10 cellular contexts compared by ENCODE assay signal in the genomic region with DNA sequence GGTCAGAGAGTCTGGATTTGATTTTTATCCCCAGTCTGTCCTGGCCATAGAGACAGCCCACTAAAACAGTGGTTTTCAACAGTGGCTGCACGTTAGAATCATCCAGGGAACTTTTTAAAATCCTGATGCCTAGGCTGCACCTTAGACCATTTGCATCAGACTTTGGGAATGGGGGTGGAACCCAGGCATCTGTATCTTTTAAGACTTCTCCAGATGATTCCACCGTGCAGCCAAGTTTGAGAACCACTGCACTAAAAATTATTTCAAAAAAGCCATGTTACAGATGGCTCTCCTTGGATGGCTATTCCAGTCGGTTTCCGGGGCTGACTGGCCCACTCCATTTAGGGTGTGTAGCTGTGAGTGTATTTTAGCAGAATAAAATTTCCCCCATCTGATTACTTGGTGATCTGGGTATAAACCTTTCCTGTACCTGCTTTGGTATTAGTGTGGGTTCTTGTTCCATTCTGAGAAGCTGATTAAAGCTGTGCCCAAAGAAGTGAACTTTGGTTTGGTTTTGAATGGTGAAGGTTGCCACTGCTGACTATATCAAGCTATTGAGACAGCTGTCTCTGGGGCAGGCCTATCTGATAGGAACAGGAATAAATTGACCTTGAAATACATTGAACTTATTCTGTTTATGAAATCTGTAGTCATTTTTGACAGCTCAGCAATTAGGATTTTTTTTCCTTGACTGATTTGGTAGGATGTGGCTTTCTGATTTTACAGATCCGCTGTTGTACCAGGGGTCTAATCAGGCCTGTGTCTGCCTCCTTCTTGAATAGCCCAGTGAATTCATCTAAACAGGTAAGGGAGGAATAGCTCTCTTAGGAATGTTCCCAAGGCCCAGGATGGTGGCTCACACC. TPM values are rescaled to one million over a fixed set of nuclear protein-coding genes. Genes with fewer than 3 reads are reported as not detected.
DNase-seq lines count a peak whose midpoint lies in the region; ATAC-seq and TF ChIP-seq lines count a peak whose summit lies in the region.
"Had no signal": no experiment of that assay in that cellular context is flagged by ENCODE, and none has a peak within 500 bp of the region (broad histone marks: within the 10 kb centered on the region; RNA-seq: fewer than 3 reads in every experiment).

No MANE protein-coding gene starts in this region.

- TF ChIP-seq POLR2A in right lobe of liver (IDR thresholded peaks at IDR 0.05) (no peak), tibial nerve (IDR thresholded peaks at IDR 0.05) (no peak)

- H3K4me3 ChIP-seq in ascending aorta (peak overlapping the region; percentile 73 to 96), right lobe of liver (peak overlapping the region in 2 of 3 donors; percentile 80 to 83), tibial nerve (peak overlapping the region; percentile 58 to 82 (median 79))

- H3K4me3 Mint-ChIP-seq in activated T-cell treated with anti-CD3 and anti-CD28 coated beads, Interleukin-2, amount 50 U/mL, for 4 hours, result peak overlapping the region; percentile 99

- no peak for TF ChIP-seq CTCF in ascending aorta (IDR thresholded peaks at IDR 0.05)
- TF ChIP-seq CTCF in right lobe of liver (IDR thresholded peaks at IDR 0.05), result no peak
- no peak for TF ChIP-seq CTCF in tibial nerve (IDR thresholded peaks at IDR 0.05)

- H3K36me3 Mint-ChIP-seq in activated T-cell treated with anti-CD3 and anti-CD28 coated beads, Interleukin-2, amount 50 U/mL, for 4 hours (ENCODE audit: insufficient read depth), result peaks cover 21% of the 10 kb centered on the region

- DNase-seq in activated T-cell treated with anti-CD3 and anti-CD28 coated beads, Interleukin-2, amount 50 U/mL, for 4 hours, result no peak
- DNase-seq in activated T-cell treated with anti-CD3 and anti-CD28 coated beads for 4 hours (no peak), ascending aorta (ENCODE audit: low spot score in 2 of 2) (no peak), right lobe of liver (no peak), tibial nerve (ENCODE audit: low spot score in 2 of 2) (no peak), HuH-7 (ENCODE audit: low spot score) (no peak), RPMI8226 (no peak), dedifferentiated amniotic fluid mesenchymal stem cell (ENCODE audit: extremely low spot score) (no peak)
- DNase-seq: COR-L47, kidney glomerular epithelial cell had no signal

- ATAC-seq in activated T-cell treated with anti-CD3 and anti-CD28 coated beads, Interleukin-2, amount 50 U/mL, for 4 hours, result no peak
- no peak for ATAC-seq in right lobe of liver

- no peaks in the 10 kb centered on the region for H3K9me3 Mint-ChIP-seq in activated T-cell treated with anti-CD3 and anti-CD28 coated beads, Interleukin-2, amount 50 U/mL, for 4 hours

- H3K27me3 ChIP-seq in ascending aorta (no peaks in the 10 kb centered on the region), right lobe of liver (no peaks in the 10 kb centered on the region), tibial nerve (no peaks in the 10 kb centered on the region)

- H3K4me1 Mint-ChIP-seq in activated T-cell treated with anti-CD3 and anti-CD28 coated beads, Interleukin-2, amount 50 U/mL, for 4 hours (ENCODE audit: low read depth), result peaks cover 24% of the 10 kb centered on the region

- 59% methylated on average over 3 of the region's 5 CpGs for WGBS in right lobe of liver (ENCODE audit: insufficient coverage, low coverage, low lambda C conversion rate, missing lambda C conversion rate)
- WGBS in tibial nerve, 2 donors, result 63 to 66% methylated on average over 5 of the region's 5 CpGs

- H3K9me3 ChIP-seq in ascending aorta, result no peaks in the 10 kb centered on the region
- no peaks in the 10 kb centered on the region for H3K9me3 ChIP-seq in right lobe of liver
- H3K9me3 ChIP-seq in tibial nerve, result no peaks in the 10 kb centered on the region

- peaks cover 7 to 8% of the 10 kb centered on the region in 2 donors for H3K4me1 ChIP-seq in ascending aorta
- peaks cover 0 to 17% (median 3%) of the 10 kb centered on the region in 4 donors for H3K4me1 ChIP-seq in right lobe of liver
- peaks cover 0 to 26% (median 14%) of the 10 kb centered on the region in 4 donors for H3K4me1 ChIP-seq in tibial nerve

- intact Hi-C loops in ascending aorta (cut with DNase I), result loop anchor here (2.0 to 10.0 kb wide), 3 partner anchors 63 to 1199 kb away; a partner anchor contains a TSS
- intact Hi-C loops in right lobe of liver (cut with DNase I), result no loop called here

- TF ChIP-seq EP300 in tibial nerve (IDR thresholded peaks at IDR 0.05), result no peak

- no peaks in the 10 kb centered on the region for H3K27me3 Mint-ChIP-seq in activated T-cell treated with anti-CD3 and anti-CD28 coated beads, Interleukin-2, amount 50 U/mL, for 4 hours (ENCODE audit: low read depth)

- H3K36me3 ChIP-seq in ascending aorta, result peaks cover 7 to 24% of the 10 kb centered on the region in 2 donors
- peaks cover 0 to 12% (median 0%) of the 10 kb centered on the region in 4 donors for H3K36me3 ChIP-seq in right lobe of liver
- peaks cover 0 to 42% (median 16%) of the 10 kb centered on the region in 3 donors for H3K36me3 ChIP-seq in tibial nerve

- H3K27ac ChIP-seq in ascending aorta (no peak overlapping the region), right lobe of liver (no peak overlapping the region), tibial nerve (peak overlapping the region in 1 of 4 donors; percentile 66)

RNA-seq across cellular contexts. Expression of a gene that starts 1.3 kb away (rescaled TPM):
- total RNA-seq in activated T-cell treated with anti-CD3 and anti-CD28 coated beads, Interleukin-2, amount 50 U/mL, for 4 hours, result 100 to 1,000 TPM; 166 to 188 (median 188) TPM
- 173 TPM for total RNA-seq in ascending aorta
- 100 to 1,000 TPM in 2 of 6 experiments, 10 to 100 TPM in 4; 49.2 to 221 (median 57.9) TPM for total RNA-seq in right lobe of liver
- total RNA-seq in tibial nerve, result 100 to 1,000 TPM in 1 of 4 donors, 10 to 100 TPM in 3; 71.4 to 103 (median 89.7) TPM

RNA-seq across cellular contexts. Expression of a gene that starts 14.3 kb away (rescaled TPM):
- 100 to 1,000 TPM in 1 of 3 donors, 10 to 100 TPM in 2; 92.7 to 103 (median 94.3) TPM for total RNA-seq in activated T-cell treated with anti-CD3 and anti-CD28 coated beads, Interleukin-2, amount 50 U/mL, for 4 hours
- total RNA-seq in ascending aorta (68.8 TPM), right lobe of liver (10 to 100 TPM; 19.6 to 30.9 (median 26.3) TPM), tibial nerve (10 to 100 TPM; 51.0 to 63.8 (median 56.8) TPM)

RNA-seq across cellular contexts. Expression of a gene that starts 50.8 kb away (rescaled TPM):
- 100 to 1,000 TPM; 166 to 173 (median 170) TPM for total RNA-seq in activated T-cell treated with anti-CD3 and anti-CD28 coated beads, Interleukin-2, amount 50 U/mL, for 4 hours
- total RNA-seq in ascending aorta (36.5 TPM), right lobe of liver (10 to 100 TPM; 35.8 to 62.9 (median 47.5) TPM), tibial nerve (100 to 1,000 TPM in 1 of 4 donors, 10 to 100 TPM in 3; 36.9 to 107 (median 75.6) TPM)
